1 cellular context compared by ENCODE assay signal in the genomic region with DNA sequence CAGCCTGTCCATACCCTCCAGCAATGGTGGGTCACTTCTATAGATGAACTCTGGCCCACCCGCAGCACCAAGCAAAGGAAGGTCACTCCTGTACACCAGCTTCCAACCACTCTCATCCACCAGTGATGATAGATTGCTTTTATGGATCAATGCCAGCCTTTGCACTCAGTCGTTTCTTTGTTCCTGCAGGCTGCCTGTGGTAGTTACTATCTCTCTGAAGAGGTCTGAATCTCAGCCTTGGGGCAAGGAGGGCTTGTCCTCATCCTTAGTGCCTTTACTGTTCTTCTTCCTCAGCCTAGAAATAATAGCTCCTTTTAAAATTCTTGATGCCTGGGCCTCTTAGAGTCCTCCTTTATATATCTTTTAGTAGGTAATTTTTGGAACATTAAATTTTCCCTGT.
TF ChIP-seq lines count a peak whose summit lies in the region.

No MANE protein-coding gene starts in this region.

TF ChIP-seq in H1, 55 proteins besides CTCF, POLR2A, EP300 and RAD21:
- TF ChIP-seq RXRA (IDR thresholded peaks at IDR 0.05; ENCODE audit: insufficient read depth, low read depth, low read length): no peak
- TF ChIP-seq ZNF274 (IDR thresholded peaks at IDR 0.05; ENCODE audit: borderline replicate concordance, extremely low read depth, low read length): no peak
- TF ChIP-seq RFX5 (IDR thresholded peaks at IDR 0.05; ENCODE audit: borderline replicate concordance, low read depth, low read length): no peak
- TF ChIP-seq RBBP5 (IDR thresholded peaks at IDR 0.05; ENCODE audit: borderline replicate concordance, low read depth, low read length): no peak
- no peak for TF ChIP-seq SIRT6 (IDR thresholded peaks at IDR 0.05; ENCODE audit: low read length)
- no peak for TF ChIP-seq CHD1 (IDR thresholded peaks at IDR 0.05; ENCODE audit: low read depth, low read length)
- no peak for TF ChIP-seq SIN3A (conservative IDR thresholded peaks at IDR 0.05 in 1 of 2, IDR thresholded peaks at IDR 0.05 in 1 of 2; ENCODE audit: low read depth in 1 of 2, low read length in 2 of 2)
- no peak for TF ChIP-seq BACH1 (IDR thresholded peaks at IDR 0.05; ENCODE audit: low read length)
- TF ChIP-seq SP1 (IDR thresholded peaks at IDR 0.05; ENCODE audit: low read depth, low read length): no peak
- TF ChIP-seq TBP (IDR thresholded peaks at IDR 0.05; ENCODE audit: low read depth, low read length): no peak
- no peak for TF ChIP-seq RNF2 (IDR thresholded peaks at IDR 0.05; ENCODE audit: borderline replicate concordance, low read depth, low read length, missing control alignments, poor library complexity, severe bottlenecking)
- TF ChIP-seq SUZ12 (IDR thresholded peaks at IDR 0.05; ENCODE audit: low read length): no peak
- TF ChIP-seq CREB1 (IDR thresholded peaks at IDR 0.05): no peak
- TF ChIP-seq CHD2 (IDR thresholded peaks at IDR 0.05; ENCODE audit: low read length): no peak
- TF ChIP-seq, protein P1, sequence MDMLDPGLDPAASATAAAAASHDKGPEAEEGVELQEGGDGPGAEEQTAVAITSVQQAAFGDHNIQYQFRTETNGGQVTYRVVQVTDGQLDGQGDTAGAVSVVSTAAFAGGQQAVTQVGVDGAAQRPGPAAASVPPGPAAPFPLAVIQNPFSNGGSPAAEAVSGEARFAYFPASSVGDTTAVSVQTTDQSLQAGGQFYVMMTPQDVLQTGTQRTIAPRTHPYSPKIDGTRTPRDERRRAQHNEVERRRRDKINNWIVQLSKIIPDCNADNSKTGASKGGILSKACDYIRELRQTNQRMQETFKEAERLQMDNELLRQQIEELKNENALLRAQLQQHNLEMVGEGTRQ (IDR thresholded peaks at IDR 0.05; ENCODE audit: low read length): no peak
- TF ChIP-seq, protein P2, sequence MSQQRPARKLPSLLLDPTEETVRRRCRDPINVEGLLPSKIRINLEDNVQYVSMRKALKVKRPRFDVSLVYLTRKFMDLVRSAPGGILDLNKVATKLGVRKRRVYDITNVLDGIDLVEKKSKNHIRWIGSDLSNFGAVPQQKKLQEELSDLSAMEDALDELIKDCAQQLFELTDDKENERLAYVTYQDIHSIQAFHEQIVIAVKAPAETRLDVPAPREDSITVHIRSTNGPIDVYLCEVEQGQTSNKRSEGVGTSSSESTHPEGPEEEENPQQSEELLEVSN (IDR thresholded peaks at IDR 0.05): no peak
- no peak for TF ChIP-seq GABPA (IDR thresholded peaks at IDR 0.05; ENCODE audit: borderline replicate concordance, insufficient read depth, low read length)
- TF ChIP-seq, protein P3, sequence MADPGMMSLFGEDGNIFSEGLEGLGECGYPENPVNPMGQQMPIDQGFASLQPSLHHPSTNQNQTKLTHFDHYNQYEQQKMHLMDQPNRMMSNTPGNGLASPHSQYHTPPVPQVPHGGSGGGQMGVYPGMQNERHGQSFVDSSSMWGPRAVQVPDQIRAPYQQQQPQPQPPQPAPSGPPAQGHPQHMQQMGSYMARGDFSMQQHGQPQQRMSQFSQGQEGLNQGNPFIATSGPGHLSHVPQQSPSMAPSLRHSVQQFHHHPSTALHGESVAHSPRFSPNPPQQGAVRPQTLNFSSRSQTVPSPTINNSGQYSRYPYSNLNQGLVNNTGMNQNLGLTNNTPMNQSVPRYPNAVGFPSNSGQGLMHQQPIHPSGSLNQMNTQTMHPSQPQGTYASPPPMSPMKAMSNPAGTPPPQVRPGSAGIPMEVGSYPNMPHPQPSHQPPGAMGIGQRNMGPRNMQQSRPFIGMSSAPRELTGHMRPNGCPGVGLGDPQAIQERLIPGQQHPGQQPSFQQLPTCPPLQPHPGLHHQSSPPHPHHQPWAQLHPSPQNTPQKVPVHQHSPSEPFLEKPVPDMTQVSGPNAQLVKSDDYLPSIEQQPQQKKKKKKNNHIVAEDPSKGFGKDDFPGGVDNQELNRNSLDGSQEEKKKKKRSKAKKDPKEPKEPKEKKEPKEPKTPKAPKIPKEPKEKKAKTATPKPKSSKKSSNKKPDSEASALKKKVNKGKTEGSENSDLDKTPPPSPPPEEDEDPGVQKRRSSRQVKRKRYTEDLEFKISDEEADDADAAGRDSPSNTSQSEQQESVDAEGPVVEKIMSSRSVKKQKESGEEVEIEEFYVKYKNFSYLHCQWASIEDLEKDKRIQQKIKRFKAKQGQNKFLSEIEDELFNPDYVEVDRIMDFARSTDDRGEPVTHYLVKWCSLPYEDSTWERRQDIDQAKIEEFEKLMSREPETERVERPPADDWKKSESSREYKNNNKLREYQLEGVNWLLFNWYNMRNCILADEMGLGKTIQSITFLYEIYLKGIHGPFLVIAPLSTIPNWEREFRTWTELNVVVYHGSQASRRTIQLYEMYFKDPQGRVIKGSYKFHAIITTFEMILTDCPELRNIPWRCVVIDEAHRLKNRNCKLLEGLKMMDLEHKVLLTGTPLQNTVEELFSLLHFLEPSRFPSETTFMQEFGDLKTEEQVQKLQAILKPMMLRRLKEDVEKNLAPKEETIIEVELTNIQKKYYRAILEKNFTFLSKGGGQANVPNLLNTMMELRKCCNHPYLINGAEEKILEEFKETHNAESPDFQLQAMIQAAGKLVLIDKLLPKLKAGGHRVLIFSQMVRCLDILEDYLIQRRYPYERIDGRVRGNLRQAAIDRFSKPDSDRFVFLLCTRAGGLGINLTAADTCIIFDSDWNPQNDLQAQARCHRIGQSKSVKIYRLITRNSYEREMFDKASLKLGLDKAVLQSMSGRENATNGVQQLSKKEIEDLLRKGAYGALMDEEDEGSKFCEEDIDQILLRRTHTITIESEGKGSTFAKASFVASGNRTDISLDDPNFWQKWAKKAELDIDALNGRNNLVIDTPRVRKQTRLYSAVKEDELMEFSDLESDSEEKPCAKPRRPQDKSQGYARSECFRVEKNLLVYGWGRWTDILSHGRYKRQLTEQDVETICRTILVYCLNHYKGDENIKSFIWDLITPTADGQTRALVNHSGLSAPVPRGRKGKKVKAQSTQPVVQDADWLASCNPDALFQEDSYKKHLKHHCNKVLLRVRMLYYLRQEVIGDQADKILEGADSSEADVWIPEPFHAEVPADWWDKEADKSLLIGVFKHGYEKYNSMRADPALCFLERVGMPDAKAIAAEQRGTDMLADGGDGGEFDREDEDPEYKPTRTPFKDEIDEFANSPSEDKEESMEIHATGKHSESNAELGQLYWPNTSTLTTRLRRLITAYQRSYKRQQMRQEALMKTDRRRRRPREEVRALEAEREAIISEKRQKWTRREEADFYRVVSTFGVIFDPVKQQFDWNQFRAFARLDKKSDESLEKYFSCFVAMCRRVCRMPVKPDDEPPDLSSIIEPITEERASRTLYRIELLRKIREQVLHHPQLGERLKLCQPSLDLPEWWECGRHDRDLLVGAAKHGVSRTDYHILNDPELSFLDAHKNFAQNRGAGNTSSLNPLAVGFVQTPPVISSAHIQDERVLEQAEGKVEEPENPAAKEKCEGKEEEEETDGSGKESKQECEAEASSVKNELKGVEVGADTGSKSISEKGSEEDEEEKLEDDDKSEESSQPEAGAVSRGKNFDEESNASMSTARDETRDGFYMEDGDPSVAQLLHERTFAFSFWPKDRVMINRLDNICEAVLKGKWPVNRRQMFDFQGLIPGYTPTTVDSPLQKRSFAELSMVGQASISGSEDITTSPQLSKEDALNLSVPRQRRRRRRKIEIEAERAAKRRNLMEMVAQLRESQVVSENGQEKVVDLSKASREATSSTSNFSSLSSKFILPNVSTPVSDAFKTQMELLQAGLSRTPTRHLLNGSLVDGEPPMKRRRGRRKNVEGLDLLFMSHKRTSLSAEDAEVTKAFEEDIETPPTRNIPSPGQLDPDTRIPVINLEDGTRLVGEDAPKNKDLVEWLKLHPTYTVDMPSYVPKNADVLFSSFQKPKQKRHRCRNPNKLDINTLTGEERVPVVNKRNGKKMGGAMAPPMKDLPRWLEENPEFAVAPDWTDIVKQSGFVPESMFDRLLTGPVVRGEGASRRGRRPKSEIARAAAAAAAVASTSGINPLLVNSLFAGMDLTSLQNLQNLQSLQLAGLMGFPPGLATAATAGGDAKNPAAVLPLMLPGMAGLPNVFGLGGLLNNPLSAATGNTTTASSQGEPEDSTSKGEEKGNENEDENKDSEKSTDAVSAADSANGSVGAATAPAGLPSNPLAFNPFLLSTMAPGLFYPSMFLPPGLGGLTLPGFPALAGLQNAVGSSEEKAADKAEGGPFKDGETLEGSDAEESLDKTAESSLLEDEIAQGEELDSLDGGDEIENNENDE (IDR thresholded peaks at IDR 0.05; ENCODE audit: insufficient replicate concordance, low read length): no peak
